In genomic region chr1:226491093-226491850, GRCh38 we compare ENCODE assay signal across 23 cellular contexts. TPM values are rescaled to one million over a fixed set of nuclear protein-coding genes. Genes with fewer than 3 reads are reported as not detected.
DNase-seq lines count a peak whose midpoint lies in the region; ATAC-seq and TF ChIP-seq lines count a peak whose summit lies in the region.
"Had no signal": no experiment of that assay in that cellular context is flagged by ENCODE, and none has a peak within 500 bp of the region (broad histone marks: within the 10 kb centered on the region; RNA-seq: fewer than 3 reads in every experiment).

No MANE protein-coding gene starts in this region.

- DNase-seq in DMS79 treated with DMSO at 0.1 percent for 48 hours (lab: John Stamatoyannopoulos, UW) = peak; percentile 21
- no peak for DNase-seq in DMS79 (lab: John Stamatoyannopoulos, UW)
- DNase-seq in GM23338 (ENCODE audit: low spot score) = no peak
- DNase-seq in OCI-LY7 (ENCODE audit: low spot score) = peak; percentile 72
- no peak for DNase-seq in neuronal stem cell (ENCODE audit: low spot score)
- no peak for DNase-seq in dedifferentiated amniotic fluid mesenchymal stem cell (ENCODE audit: extremely low spot score)
- DNase-seq: 8988T; CD8-positive, alpha-beta memory T cell; DND-41; H7; HFFc6; NCI-H1048; NCI-H1436; NCI-H1930; NCI-H2227 treated with DMSO at 0.1 percent for 48 hours; NCI-H510A; SIG-M5; SK-N-SH had no signal

- no peak overlapping the region for H3K4ac ChIP-seq in neuronal stem cell (ENCODE audit: low read length)

- no peaks in the 10 kb centered on the region for H3K36me3 ChIP-seq in GM23338 (ENCODE audit: insufficient read depth)
- no peaks in the 10 kb centered on the region for H3K36me3 ChIP-seq in OCI-LY7 (ENCODE audit: insufficient read depth, low read length)
- no peaks in the 10 kb centered on the region for H3K36me3 ChIP-seq in neuronal stem cell (replicated peaks in 1 of 2; ENCODE audit: control insufficient read depth in 2 of 2, insufficient read depth in 2 of 2, low read length in 2 of 2)

- no peak overlapping the region for H2BK120ac ChIP-seq in neuronal stem cell (ENCODE audit: low read depth, low read length)

- no peaks in the 10 kb centered on the region for H3F3A ChIP-seq in GM23338 (replicated peaks; ENCODE audit: low read depth)

- no peak overlapping the region for H2AK5ac ChIP-seq in neuronal stem cell (ENCODE audit: low read depth, low read length)

- no peaks in the 10 kb centered on the region for H3K27me3 ChIP-seq in GM23338 (ENCODE audit: insufficient read depth)
- peaks cover 0 to 24% (median 0%) of the 10 kb centered on the region in 3 experiments for H3K27me3 ChIP-seq in neuronal stem cell (ENCODE audit: control insufficient read depth in 3 of 3, insufficient read depth in 3 of 3, low read depth in 1 of 3, low read length in 3 of 3)

- H3K18ac ChIP-seq in neuronal stem cell (ENCODE audit: low read length) = peak overlapping the region; percentile 5

- H4K20me1 ChIP-seq in GM23338 (replicated peaks; ENCODE audit: insufficient read depth) (no peaks in the 10 kb centered on the region), OCI-LY7 (ENCODE audit: insufficient read depth, low read length) (no peaks in the 10 kb centered on the region)

- H3K4me3 Mint-ChIP-seq in GM23338 = no peak overlapping the region
- H3K4me3 Mint-ChIP-seq: CD8-positive, alpha-beta memory T cell; HFFc6 had no signal

- no peaks in the 10 kb centered on the region; the same call in 2 of the 3 replicates for H3K9me3 Mint-ChIP-seq in GM23338
- H3K9me3 Mint-ChIP-seq: CD8-positive, alpha-beta memory T cell; HFFc6; IgD-negative memory B cell had no signal

- intact Hi-C loops in OCI-LY7 (cut with micrococcal nuclease; ENCODE audit: unreplicated experiment) = no loop called here

- H2BK15ac ChIP-seq in neuronal stem cell (ENCODE audit: low read length) = no peak overlapping the region

- POLR2A ChIA-PET in OCI-LY7 (lab: Charles Lee) = interaction anchor here (0.8 to 2.3 kb wide), 11 partner anchors 10 to 83 kb away, joined by 3 to 10 read pairs (median 3); partner anchors contain the start of gene PARP1

- no peak overlapping the region for H4K91ac ChIP-seq in neuronal stem cell (ENCODE audit: low read depth, low read length, poor library complexity)

- WGBS in neuronal stem cell (ENCODE audit: extremely low coverage in 2 of 2, insufficient read length in 2 of 2, insufficient replicate concordance in 1 of 2), 2 donors = no CpG with 5 or more reads among the region's 4 CpGs

- H4K8ac ChIP-seq in neuronal stem cell (ENCODE audit: low read depth, low read length) = no peak overlapping the region

- H3K36me3 Mint-ChIP-seq in GM23338 (ENCODE audit: low read depth) = no peaks in the 10 kb centered on the region
- H3K36me3 Mint-ChIP-seq: CD8-positive, alpha-beta memory T cell had no signal

- H3K27me3 Mint-ChIP-seq in GM23338 (ENCODE audit: insufficient read depth, low read depth, poor library complexity) = peaks cover 2% of the 10 kb centered on the region

- H3K9me2 ChIP-seq in GM23338 (ENCODE audit: insufficient read depth) (no peaks in the 10 kb centered on the region), OCI-LY7 (ENCODE audit: insufficient read depth, low read length) (no peaks in the 10 kb centered on the region)
- H3K9me2 ChIP-seq: SK-N-SH had no signal

- H3K9ac ChIP-seq in neuronal stem cell (ENCODE audit: low read depth, low read length, poor library complexity) = no peak overlapping the region
- H3K9ac ChIP-seq: SK-N-SH had no signal

- H3K4me3 ChIP-seq in GM23338 (no peak overlapping the region), OCI-LY7 (ENCODE audit: low read depth, low read length, poor library complexity, severe bottlenecking) (no peak overlapping the region), neuronal stem cell (ENCODE audit: low read length in 2 of 2) (no peak overlapping the region)

- no peak overlapping the region for H2BK5ac ChIP-seq in neuronal stem cell (ENCODE audit: low read length)

- H3K14ac ChIP-seq in neuronal stem cell (ENCODE audit: low read length) = no peak overlapping the region

- H3K4me2 ChIP-seq in GM23338 (peak overlapping the region; percentile 52; the same call in 1 of the 2 replicates), OCI-LY7 (ENCODE audit: low read length) (peak overlapping the region; percentile 52), neuronal stem cell (ENCODE audit: insufficient read depth, low read length, poor library complexity, severe bottlenecking) (no peak overlapping the region)
- H3K4me2 ChIP-seq: SK-N-SH had no signal

- no peaks in the 10 kb centered on the region for H3K79me1 ChIP-seq in neuronal stem cell (ENCODE audit: low read depth, low read length)

- no peak overlapping the region for H2BK12ac ChIP-seq in neuronal stem cell (ENCODE audit: low read length)

- H3K4me1 Mint-ChIP-seq in GM23338 = peaks cover 25% of the 10 kb centered on the region

- H3K27ac Mint-ChIP-seq in GM23338 = no peak overlapping the region
- H3K27ac Mint-ChIP-seq: CD8-positive, alpha-beta memory T cell; HFFc6; IgD-negative memory B cell had no signal

- H3K4me1 ChIP-seq in GM23338 (ENCODE audit: insufficient read depth) (peaks cover 25% of the 10 kb centered on the region), OCI-LY7 (ENCODE audit: insufficient read depth, low read length, poor library complexity, severe bottlenecking) (peaks cover 41% of the 10 kb centered on the region), neuronal stem cell (ENCODE audit: control insufficient read depth in 2 of 2, insufficient read depth in 1 of 2, low read depth in 1 of 2, low read length in 2 of 2) (peaks cover 0 to 1% of the 10 kb centered on the region in 2 donors)

- H3K79me2 ChIP-seq in GM23338 (replicated peaks; ENCODE audit: insufficient read depth) (no peaks in the 10 kb centered on the region), OCI-LY7 (ENCODE audit: insufficient read depth, low read depth, low read length) (no peaks in the 10 kb centered on the region)

- no TSS peak for BruUV-seq in OCI-LY7 (replicated peaks; lab: Mats Ljungman, UMichigan)

- no peak for ATAC-seq in GM23338
- no peak for ATAC-seq in GM21737 (IDR thresholded peaks at IDR 0.05; ENCODE audit: unreplicated experiment)
- ATAC-seq in GM18517 (IDR thresholded peaks at IDR 0.05; ENCODE audit: unreplicated experiment) = no peak
- ATAC-seq: Panc1 had no signal

- TF ChIP-seq CTCF in GM23338 (conservative IDR thresholded peaks at IDR 0.05; ENCODE audit: low read depth in 2 of 2) (no peak), OCI-LY7 (conservative IDR thresholded peaks at IDR 0.05; ENCODE audit: low read length) (no peak)

- H3K27ac ChIP-seq in GM23338 (ENCODE audit: low read depth) = no peak overlapping the region
- H3K27ac ChIP-seq in OCI-LY7 (ENCODE audit: low read depth, low read length, poor library complexity, severe bottlenecking) = peak overlapping the region; percentile 33
- no peak overlapping the region for H3K27ac ChIP-seq in neuronal stem cell (replicated peaks; ENCODE audit: low read length)
- H3K27ac ChIP-seq: C4-2B had no signal

- H3K9me3 ChIP-seq in OCI-LY7 (ENCODE audit: low read length) = no peaks in the 10 kb centered on the region
- no peaks in the 10 kb centered on the region for H3K9me3 ChIP-seq in neuronal stem cell (replicated peaks in 1 of 2; ENCODE audit: control insufficient read depth in 2 of 2, insufficient read depth in 1 of 2, low read depth in 1 of 2, low read length in 2 of 2)
- H3K9me3 ChIP-seq: SK-N-SH had no signal

- CTCF ChIA-PET in OCI-LY7 (lab: Charles Lee; ENCODE audit: unreplicated experiment) = no interaction called here

- H2AFZ ChIP-seq in GM23338 (peak overlapping the region; percentile 91; the same call in 1 of the 2 replicates), OCI-LY7 (ENCODE audit: low read length) (peak overlapping the region; percentile 30; the same call in 1 of the 2 replicates), neuronal stem cell (ENCODE audit: low read length) (no peak overlapping the region)

- no peak overlapping the region for H3K23ac ChIP-seq in neuronal stem cell (ENCODE audit: low read depth, low read length, poor library complexity)

TF ChIP-seq in GM23338, 12 proteins besides CTCF, POLR2A, EP300 and RAD21 (continues in another document):
- TF ChIP-seq POLR2AphosphoS5 (IDR thresholded peaks at IDR 0.05; ENCODE audit: low read depth) (no peak), EZH2phosphoT487 (IDR thresholded peaks at IDR 0.05; ENCODE audit: unreplicated experiment) (no peak), JUNB (IDR thresholded peaks at IDR 0.05; ENCODE audit: unreplicated experiment) (no peak)

RNA-seq across cellular contexts. Expression of gene STUM, which starts 57.3 kb away (rescaled TPM):
- total RNA-seq in GM23338 (2014; rRNA removed; shearing (Covaris generic)) = 0.74 and 1.3 TPM in 2 replicates
- 0.23 and 0.40 TPM in 2 replicates for polyA plus RNA-seq in GM23338 (2016; fragmentation: Nextera tagmentation; extraction: Ambion mirVana)
- total RNA-seq in OCI-LY7 (2014; rRNA removed; shearing (Covaris generic)) = not detected in 2 replicates
- not detected in 2 replicates for total RNA-seq in OCI-LY7 (2022)
- 0.25 TPM for polyA plus RNA-seq in neuronal stem cell (2013, experiment 1 of 2)
- polyA plus RNA-seq in neuronal stem cell (2013, experiment 2 of 2) = 0.28 TPM
- total RNA-seq: CD8-positive, alpha-beta memory T cell; HFFc6 had no signal
- polyA plus RNA-seq: IgD-negative memory B cell, SK-N-SH had no signal

Comparison
In these comparisons a context has a peak if more than half of its experiments do, and no peak if none do; other contexts are left out.
1. DNase-seq: peak in DMS79 treated with DMSO at 0.1 percent for 48 hours (single experiment) and OCI-LY7 (single experiment); none in DMS79 (single experiment), GM23338 (single experiment), neuronal stem cell (single experiment) and dedifferentiated amniotic fluid mesenchymal stem cell (single experiment).